Comparison of ENCODE assay signal across 9 cellular contexts in genomic region chr19:16285769-16286564, GRCh38. TPM values are rescaled to one million over a fixed set of nuclear protein-coding genes. Genes with fewer than 3 reads are reported as not detected.
A peak's percentile ranks its signal among the peaks of the same experiment; 100 is the strongest.
DNase-seq lines count a peak whose midpoint lies in the region; ATAC-seq and TF ChIP-seq lines count a peak whose summit lies in the region.
"Had no signal": no experiment of that assay in that cellular context is flagged by ENCODE, and none has a peak within 500 bp of the region (broad histone marks: within the 10 kb centered on the region; RNA-seq: fewer than 3 reads in every experiment).

No MANE protein-coding gene starts in this region.

- H3K4me3 ChIP-seq in ectodermal cell (ENCODE audit: insufficient read depth, low read depth, low read length): no peak overlapping the region

- no peaks in the 10 kb centered on the region for H3K9me3 ChIP-seq in ectodermal cell (ENCODE audit: control insufficient read depth, low read length)

- peaks cover 8% of the 10 kb centered on the region for H3K4me1 ChIP-seq in ectodermal cell (ENCODE audit: control insufficient read depth, insufficient read depth, low read length)

- peaks cover 36% of the 10 kb centered on the region for H3K27me3 Mint-ChIP-seq in nephron progenitor cell (ENCODE audit: low read depth, poor library complexity)
- H3K27me3 Mint-ChIP-seq in stimulated activated memory B cell treated with anti-CD40 and anti-IgM and Interleukin-4, amounts not matched to agents 10 μg/mL and 1 μg/mL and 100 μg/mL, for 72 hours: no peaks in the 10 kb centered on the region
- peaks cover 12% of the 10 kb centered on the region for H3K27me3 Mint-ChIP-seq in activated T-cell treated with anti-CD3 and anti-CD28 coated beads, Interleukin-2, amount 50 U/mL, for 24 hours

- ATAC-seq in stimulated activated memory B cell treated with anti-CD40 and anti-IgM and Interleukin-4, amounts not matched to agents 10 μg/mL and 1 μg/mL and 100 μg/mL, for 72 hours: no peak
- ATAC-seq in GM18861 (IDR thresholded peaks at IDR 0.05; ENCODE audit: unreplicated experiment): no peak

- peak overlapping the region; percentile 17 for H3K27ac ChIP-seq in ectodermal cell (ENCODE audit: insufficient read depth, low read depth, low read length, poor library complexity, severe bottlenecking)

- H3K36me3 Mint-ChIP-seq in nephron progenitor cell (ENCODE audit: low read depth): no peaks in the 10 kb centered on the region
- H3K36me3 Mint-ChIP-seq in stimulated activated memory B cell treated with anti-CD40 and anti-IgM and Interleukin-4, amounts not matched to agents 10 μg/mL and 1 μg/mL and 100 μg/mL, for 72 hours: no peaks in the 10 kb centered on the region
- no peaks in the 10 kb centered on the region for H3K36me3 Mint-ChIP-seq in activated T-cell treated with anti-CD3 and anti-CD28 coated beads, Interleukin-2, amount 50 U/mL, for 24 hours (ENCODE audit: low read depth)
- H3K36me3 Mint-ChIP-seq: mesothelial cell of epicardium had no signal

- H3K4me3 Mint-ChIP-seq in nephron progenitor cell: no peak overlapping the region
- H3K4me3 Mint-ChIP-seq in stimulated activated memory B cell treated with anti-CD40 and anti-IgM and Interleukin-4, amounts not matched to agents 10 μg/mL and 1 μg/mL and 100 μg/mL, for 72 hours: no peak overlapping the region
- H3K4me3 Mint-ChIP-seq in activated T-cell treated with anti-CD3 and anti-CD28 coated beads, Interleukin-2, amount 50 U/mL, for 24 hours: no peak overlapping the region
- H3K4me3 Mint-ChIP-seq: mesothelial cell of epicardium had no signal

- peaks cover 44% of the 10 kb centered on the region for H3K4me1 Mint-ChIP-seq in nephron progenitor cell
- H3K4me1 Mint-ChIP-seq in stimulated activated memory B cell treated with anti-CD40 and anti-IgM and Interleukin-4, amounts not matched to agents 10 μg/mL and 1 μg/mL and 100 μg/mL, for 72 hours: peaks cover 41% of the 10 kb centered on the region
- peaks cover 39% of the 10 kb centered on the region for H3K4me1 Mint-ChIP-seq in activated T-cell treated with anti-CD3 and anti-CD28 coated beads, Interleukin-2, amount 50 U/mL, for 24 hours (ENCODE audit: low read depth)

- no peak overlapping the region for H3K27ac Mint-ChIP-seq in nephron progenitor cell
- H3K27ac Mint-ChIP-seq in stimulated activated memory B cell treated with anti-CD40 and anti-IgM and Interleukin-4, amounts not matched to agents 10 μg/mL and 1 μg/mL and 100 μg/mL, for 72 hours: no peak overlapping the region
- H3K27ac Mint-ChIP-seq in activated T-cell treated with anti-CD3 and anti-CD28 coated beads, Interleukin-2, amount 50 U/mL, for 24 hours: no peak overlapping the region
- H3K27ac Mint-ChIP-seq: mesothelial cell of epicardium had no signal

- TF ChIP-seq CTCF in nephron progenitor cell (IDR thresholded peaks at IDR 0.05): no peak

- no peaks in the 10 kb centered on the region for H3K9me3 Mint-ChIP-seq in nephron progenitor cell
- no peaks in the 10 kb centered on the region for H3K9me3 Mint-ChIP-seq in stimulated activated memory B cell treated with anti-CD40 and anti-IgM and Interleukin-4, amounts not matched to agents 10 μg/mL and 1 μg/mL and 100 μg/mL, for 72 hours
- peaks cover 2% of the 10 kb centered on the region for H3K9me3 Mint-ChIP-seq in activated T-cell treated with anti-CD3 and anti-CD28 coated beads, Interleukin-2, amount 50 U/mL, for 24 hours
- H3K9me3 Mint-ChIP-seq: mesothelial cell of epicardium had no signal

- H3K27me3 ChIP-seq in ectodermal cell (ENCODE audit: control insufficient read depth, insufficient read depth, low read length, poor library complexity, severe bottlenecking): no peaks in the 10 kb centered on the region

- WGBS in ectodermal cell, 2 experiments: 63 to 64% methylated on average over 24 of the region's 24 CpGs

- peak; percentile 61 for DNase-seq in CD1c-positive myeloid dendritic cell (ENCODE audit: extremely low spot score)
- peak; percentile 66 for DNase-seq in NCI-H2107 (lab: John Stamatoyannopoulos, UW)
- DNase-seq in nephron progenitor cell: peak; percentile 21
- DNase-seq in activated T-cell treated with anti-CD3 and anti-CD28 coated beads, Interleukin-2, amount 50 U/mL, for 24 hours: no peak
- DNase-seq in stimulated activated CD8-positive, alpha-beta memory T cell treated with anti-CD3 and anti-CD28 coated beads, Interleukin-4, amount 100 ng/mL, for 48 hours: no peak

- H3K36me3 ChIP-seq in ectodermal cell (ENCODE audit: control insufficient read depth, insufficient read depth, low read length): no peaks in the 10 kb centered on the region

RNA-seq across cellular contexts. Expression of gene KLF2, which starts 38.7 kb away (rescaled TPM):
- 0.28 TPM for polyA plus RNA-seq in ectodermal cell (2013, experiment 1 of 4)
- 0.25 TPM for polyA plus RNA-seq in ectodermal cell (2013, experiment 2 of 4)
- 0.21 TPM for polyA plus RNA-seq in ectodermal cell (2013, experiment 3 of 4)
- 0.16 TPM for polyA plus RNA-seq in ectodermal cell (2013, experiment 4 of 4)

Comparison
In these comparisons a context has a peak if more than half of its experiments do, and no peak if none do; other contexts are left out.
1. DNase-seq: peak in CD1c-positive myeloid dendritic cell (single experiment), NCI-H2107 (single experiment) and nephron progenitor cell (single experiment); none in activated T-cell treated with anti-CD3 and anti-CD28 coated beads, Interleukin-2, amount 50 U/mL, for 24 hours (single experiment) and stimulated activated CD8-positive, alpha-beta memory T cell treated with anti-CD3 and anti-CD28 coated beads, Interleukin-4, amount 100 ng/mL, for 48 hours (single experiment).